Comparison of ENCODE assay signal across 9 cellular contexts in the genomic region with DNA sequence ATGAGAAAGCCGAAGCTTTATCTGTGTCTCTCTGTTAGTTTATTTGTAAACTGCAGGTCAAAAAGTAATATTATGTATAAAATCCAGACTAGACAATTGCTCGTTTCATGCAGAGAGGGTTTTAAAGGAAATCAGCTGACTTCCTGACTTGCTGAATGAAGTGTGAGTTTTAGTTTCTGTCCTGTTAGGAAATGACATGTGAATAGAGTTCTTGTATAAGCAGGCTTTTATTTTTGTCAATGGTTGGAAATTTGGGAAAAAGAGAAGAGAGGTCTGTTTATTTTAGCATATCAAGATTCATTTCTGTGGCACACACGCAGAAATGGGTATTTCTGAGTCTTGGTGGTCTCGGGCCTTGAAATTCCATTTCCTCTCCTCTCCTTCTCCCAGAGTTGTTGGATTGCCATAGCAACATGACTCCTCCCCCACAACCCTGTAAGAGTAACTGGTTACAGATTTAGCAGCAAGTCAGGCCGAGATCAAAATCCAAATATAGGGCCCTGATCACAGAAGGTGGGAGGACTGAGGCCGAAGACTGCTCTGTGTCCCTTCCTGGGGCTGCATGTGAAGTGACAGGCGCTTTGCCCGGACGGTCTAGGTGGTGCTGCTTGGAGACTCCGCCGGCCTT.
DNase-seq lines count a peak whose midpoint lies in the region; ATAC-seq and TF ChIP-seq lines count a peak whose summit lies in the region.
"Had no signal": no experiment of that assay in that cellular context is flagged by ENCODE, and none has a peak within 500 bp of the region (broad histone marks: within the 10 kb centered on the region; RNA-seq: fewer than 3 reads in every experiment).

No MANE protein-coding gene starts in this region.

- no peak overlapping the region for H4K5ac ChIP-seq in mesendoderm (ENCODE audit: low read length)

- no peaks in the 10 kb centered on the region for H3K9me3 ChIP-seq in suprapubic skin

- H4K8ac ChIP-seq in mesendoderm (ENCODE audit: low read depth, low read length) = no peak overlapping the region

- no peak overlapping the region for H3K9ac ChIP-seq in mesendoderm (ENCODE audit: low read length)

- H3K18ac ChIP-seq in mesendoderm (ENCODE audit: low read length) = peak overlapping the region; percentile 31

- no peak overlapping the region for H3K56ac ChIP-seq in mesendoderm (ENCODE audit: low read length)

- TF ChIP-seq POLR2A in suprapubic skin (IDR thresholded peaks at IDR 0.05) = no peak

- H3K4me1 ChIP-seq in mesendoderm (ENCODE audit: control insufficient read depth, low read depth, low read length) = peaks cover 3% of the 10 kb centered on the region
- peaks cover 20% of the 10 kb centered on the region for H3K4me1 ChIP-seq in suprapubic skin

- no peak overlapping the region for H3K4me2 ChIP-seq in mesendoderm (ENCODE audit: low read length)

- no peak overlapping the region for H3K4ac ChIP-seq in mesendoderm (ENCODE audit: low read depth, low read length)

- H3K79me2 ChIP-seq in mesendoderm (ENCODE audit: control insufficient read depth, insufficient read depth, low read length) = peaks cover 7% of the 10 kb centered on the region

- H3K79me1 ChIP-seq in mesendoderm (ENCODE audit: low read length) = peaks cover 9% of the 10 kb centered on the region

- in situ Hi-C loops in GM13977 (cut with MboI; ENCODE audit: low pct_unique_long_range_greater_than_20kb, low sequenced_read_pairs, unreplicated experiment) = no loop called here

- no peak overlapping the region for H2AK5ac ChIP-seq in mesendoderm (ENCODE audit: low read length)

- H2BK5ac ChIP-seq in mesendoderm (ENCODE audit: low read length) = no peak overlapping the region

- H3K27ac ChIP-seq in mesendoderm (ENCODE audit: low read depth, low read length) (no peak overlapping the region), suprapubic skin (peak overlapping the region; percentile 50)

- H3K36me3 ChIP-seq in mesendoderm (ENCODE audit: control insufficient read depth, insufficient read depth, low read length) (no peaks in the 10 kb centered on the region), suprapubic skin (no peaks in the 10 kb centered on the region)

- H2BK120ac ChIP-seq in mesendoderm (ENCODE audit: low read depth, low read length) = no peak overlapping the region

- ATAC-seq in HG02642 (IDR thresholded peaks at IDR 0.05; ENCODE audit: poor library complexity, unreplicated experiment) (peak; percentile 70), SK-N-SH treated with all-trans-retinoic acid at 6 μM for 48 hours (peak; percentile 73), HG03457 (IDR thresholded peaks at IDR 0.05; ENCODE audit: unreplicated experiment) (no peak)
- ATAC-seq: Panc1 had no signal

- no peak overlapping the region for H2BK15ac ChIP-seq in mesendoderm (replicated peaks; ENCODE audit: low read depth)

- WGBS in mesendoderm (ENCODE audit: extremely low coverage, insufficient coverage, low lambda C conversion rate) = no CpG with 5 or more reads among the region's 11 CpGs
- WGBS in suprapubic skin = 49% methylated on average over 11 of the region's 11 CpGs

- TF ChIP-seq CTCF in GM13977 (IDR thresholded peaks at IDR 0.05; ENCODE audit: extremely low read depth, insufficient read depth, missing control alignments) = no peak
- TF ChIP-seq CTCF in suprapubic skin (IDR thresholded peaks at IDR 0.05) = no peak

- H3K4me3 ChIP-seq in mesendoderm (ENCODE audit: low read length) (no peak overlapping the region), suprapubic skin (peak overlapping the region; percentile 32)

- DNase-seq in GM13977 (ENCODE audit: low spot score) (peak; percentile 70), dermis microvascular lymphatic vessel endothelial cell (ENCODE audit: low read depth in 2 of 2) (peak; percentile 82 to 84), mesendoderm (peak; percentile 86), suprapubic skin (ENCODE audit: low spot score in 2 of 2) (peak in 1 of 2 donors; percentile 74), T1000 (lab: John Stamatoyannopoulos, UW) (no peak)

- no peak for TF ChIP-seq EP300 in suprapubic skin (IDR thresholded peaks at IDR 0.05)

- H3K23ac ChIP-seq in mesendoderm (ENCODE audit: low read length) = no peak overlapping the region

- H3K27me3 ChIP-seq in mesendoderm (ENCODE audit: insufficient read depth, low read length, poor library complexity) (no peaks in the 10 kb centered on the region), suprapubic skin (no peaks in the 10 kb centered on the region)

TF ChIP-seq in SK-N-SH treated with all-trans-retinoic acid at 6 μM for 48 hours, 23 proteins besides CTCF, POLR2A, EP300 and RAD21:
- TF ChIP-seq CSDC2 (CRISPR knock-in tag; IDR thresholded peaks at IDR 0.05) = no peak
- TF ChIP-seq, protein P1, sequence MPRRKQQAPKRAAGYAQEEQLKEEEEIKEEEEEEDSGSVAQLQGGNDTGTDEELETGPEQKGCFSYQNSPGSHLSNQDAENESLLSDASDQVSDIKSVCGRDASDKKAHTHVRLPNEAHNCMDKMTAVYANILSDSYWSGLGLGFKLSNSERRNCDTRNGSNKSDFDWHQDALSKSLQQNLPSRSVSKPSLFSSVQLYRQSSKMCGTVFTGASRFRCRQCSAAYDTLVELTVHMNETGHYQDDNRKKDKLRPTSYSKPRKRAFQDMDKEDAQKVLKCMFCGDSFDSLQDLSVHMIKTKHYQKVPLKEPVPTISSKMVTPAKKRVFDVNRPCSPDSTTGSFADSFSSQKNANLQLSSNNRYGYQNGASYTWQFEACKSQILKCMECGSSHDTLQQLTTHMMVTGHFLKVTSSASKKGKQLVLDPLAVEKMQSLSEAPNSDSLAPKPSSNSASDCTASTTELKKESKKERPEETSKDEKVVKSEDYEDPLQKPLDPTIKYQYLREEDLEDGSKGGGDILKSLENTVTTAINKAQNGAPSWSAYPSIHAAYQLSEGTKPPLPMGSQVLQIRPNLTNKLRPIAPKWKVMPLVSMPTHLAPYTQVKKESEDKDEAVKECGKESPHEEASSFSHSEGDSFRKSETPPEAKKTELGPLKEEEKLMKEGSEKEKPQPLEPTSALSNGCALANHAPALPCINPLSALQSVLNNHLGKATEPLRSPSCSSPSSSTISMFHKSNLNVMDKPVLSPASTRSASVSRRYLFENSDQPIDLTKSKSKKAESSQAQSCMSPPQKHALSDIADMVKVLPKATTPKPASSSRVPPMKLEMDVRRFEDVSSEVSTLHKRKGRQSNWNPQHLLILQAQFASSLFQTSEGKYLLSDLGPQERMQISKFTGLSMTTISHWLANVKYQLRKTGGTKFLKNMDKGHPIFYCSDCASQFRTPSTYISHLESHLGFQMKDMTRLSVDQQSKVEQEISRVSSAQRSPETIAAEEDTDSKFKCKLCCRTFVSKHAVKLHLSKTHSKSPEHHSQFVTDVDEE (CRISPR knock-in tag; IDR thresholded peaks at IDR 0.05) = no peak
- TF ChIP-seq ARNTL (CRISPR knock-in tag; IDR thresholded peaks at IDR 0.05; ENCODE audit: borderline replicate concordance, low read depth) = no peak
- TF ChIP-seq, protein P2, sequence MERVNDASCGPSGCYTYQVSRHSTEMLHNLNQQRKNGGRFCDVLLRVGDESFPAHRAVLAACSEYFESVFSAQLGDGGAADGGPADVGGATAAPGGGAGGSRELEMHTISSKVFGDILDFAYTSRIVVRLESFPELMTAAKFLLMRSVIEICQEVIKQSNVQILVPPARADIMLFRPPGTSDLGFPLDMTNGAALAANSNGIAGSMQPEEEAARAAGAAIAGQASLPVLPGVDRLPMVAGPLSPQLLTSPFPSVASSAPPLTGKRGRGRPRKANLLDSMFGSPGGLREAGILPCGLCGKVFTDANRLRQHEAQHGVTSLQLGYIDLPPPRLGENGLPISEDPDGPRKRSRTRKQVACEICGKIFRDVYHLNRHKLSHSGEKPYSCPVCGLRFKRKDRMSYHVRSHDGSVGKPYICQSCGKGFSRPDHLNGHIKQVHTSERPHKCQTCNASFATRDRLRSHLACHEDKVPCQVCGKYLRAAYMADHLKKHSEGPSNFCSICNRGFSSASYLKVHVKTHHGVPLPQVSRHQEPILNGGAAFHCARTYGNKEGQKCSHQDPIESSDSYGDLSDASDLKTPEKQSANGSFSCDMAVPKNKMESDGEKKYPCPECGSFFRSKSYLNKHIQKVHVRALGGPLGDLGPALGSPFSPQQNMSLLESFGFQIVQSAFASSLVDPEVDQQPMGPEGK (CRISPR knock-in tag; IDR thresholded peaks at IDR 0.05; ENCODE audit: borderline replicate concordance) = no peak
- TF ChIP-seq ZNF70 (CRISPR knock-in tag; IDR thresholded peaks at IDR 0.05) = no peak
- TF ChIP-seq, protein P3, sequence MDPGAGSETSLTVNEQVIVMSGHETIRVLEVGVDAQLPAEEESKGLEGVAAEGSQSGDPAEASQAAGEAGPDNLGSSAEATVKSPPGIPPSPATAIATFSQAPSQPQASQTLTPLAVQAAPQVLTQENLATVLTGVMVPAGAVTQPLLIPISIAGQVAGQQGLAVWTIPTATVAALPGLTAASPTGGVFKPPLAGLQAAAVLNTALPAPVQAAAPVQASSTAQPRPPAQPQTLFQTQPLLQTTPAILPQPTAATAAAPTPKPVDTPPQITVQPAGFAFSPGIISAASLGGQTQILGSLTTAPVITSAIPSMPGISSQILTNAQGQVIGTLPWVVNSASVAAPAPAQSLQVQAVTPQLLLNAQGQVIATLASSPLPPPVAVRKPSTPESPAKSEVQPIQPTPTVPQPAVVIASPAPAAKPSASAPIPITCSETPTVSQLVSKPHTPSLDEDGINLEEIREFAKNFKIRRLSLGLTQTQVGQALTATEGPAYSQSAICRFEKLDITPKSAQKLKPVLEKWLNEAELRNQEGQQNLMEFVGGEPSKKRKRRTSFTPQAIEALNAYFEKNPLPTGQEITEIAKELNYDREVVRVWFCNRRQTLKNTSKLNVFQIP (CRISPR knock-in tag; IDR thresholded peaks at IDR 0.05; ENCODE audit: borderline replicate concordance, low read depth) = no peak
- TF ChIP-seq TOX (CRISPR knock-in tag; IDR thresholded peaks at IDR 0.05; ENCODE audit: borderline replicate concordance) = no peak
